1 cellular context compared by ENCODE assay signal in the genomic region with DNA sequence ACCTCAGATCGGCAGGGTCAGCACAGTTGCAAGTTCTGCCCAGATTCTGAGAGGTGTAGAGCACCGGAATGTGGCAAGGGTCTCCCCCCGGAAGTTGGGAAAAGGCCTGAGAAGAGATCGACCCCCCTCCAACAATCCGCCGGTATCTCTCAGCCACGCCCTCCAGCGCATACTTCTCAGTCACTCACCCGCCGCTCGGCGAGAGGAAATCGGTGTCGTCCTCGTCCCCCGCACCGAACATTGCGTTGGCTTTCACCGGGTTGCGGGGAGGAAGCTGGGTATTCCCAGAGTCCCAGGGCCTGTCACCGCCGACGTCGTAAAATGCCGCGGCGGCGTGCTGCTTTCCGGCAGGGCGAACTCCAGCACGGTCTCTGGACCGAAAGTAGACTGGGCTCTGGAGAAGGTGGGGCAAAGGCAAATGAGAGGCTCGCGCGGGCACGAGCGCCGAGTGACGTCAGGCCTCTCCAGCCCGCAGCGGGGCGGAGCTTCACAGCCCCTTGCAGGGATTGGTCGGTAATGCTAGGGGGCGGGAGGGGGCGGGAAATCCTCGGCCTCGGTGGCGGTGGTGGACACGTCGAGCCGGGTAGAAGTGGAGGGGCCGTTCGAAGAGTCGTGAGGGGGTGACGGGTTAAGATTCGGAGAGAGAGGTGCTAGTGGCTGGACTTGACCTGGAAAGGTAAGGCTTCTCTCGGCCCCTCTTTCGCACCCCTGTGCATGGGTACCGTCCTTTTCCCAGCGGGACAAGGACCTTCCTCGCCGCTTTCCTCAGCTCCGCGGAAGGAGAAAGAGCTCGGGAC.
TF ChIP-seq lines count a peak whose summit lies in the region.

A gene with protein sequence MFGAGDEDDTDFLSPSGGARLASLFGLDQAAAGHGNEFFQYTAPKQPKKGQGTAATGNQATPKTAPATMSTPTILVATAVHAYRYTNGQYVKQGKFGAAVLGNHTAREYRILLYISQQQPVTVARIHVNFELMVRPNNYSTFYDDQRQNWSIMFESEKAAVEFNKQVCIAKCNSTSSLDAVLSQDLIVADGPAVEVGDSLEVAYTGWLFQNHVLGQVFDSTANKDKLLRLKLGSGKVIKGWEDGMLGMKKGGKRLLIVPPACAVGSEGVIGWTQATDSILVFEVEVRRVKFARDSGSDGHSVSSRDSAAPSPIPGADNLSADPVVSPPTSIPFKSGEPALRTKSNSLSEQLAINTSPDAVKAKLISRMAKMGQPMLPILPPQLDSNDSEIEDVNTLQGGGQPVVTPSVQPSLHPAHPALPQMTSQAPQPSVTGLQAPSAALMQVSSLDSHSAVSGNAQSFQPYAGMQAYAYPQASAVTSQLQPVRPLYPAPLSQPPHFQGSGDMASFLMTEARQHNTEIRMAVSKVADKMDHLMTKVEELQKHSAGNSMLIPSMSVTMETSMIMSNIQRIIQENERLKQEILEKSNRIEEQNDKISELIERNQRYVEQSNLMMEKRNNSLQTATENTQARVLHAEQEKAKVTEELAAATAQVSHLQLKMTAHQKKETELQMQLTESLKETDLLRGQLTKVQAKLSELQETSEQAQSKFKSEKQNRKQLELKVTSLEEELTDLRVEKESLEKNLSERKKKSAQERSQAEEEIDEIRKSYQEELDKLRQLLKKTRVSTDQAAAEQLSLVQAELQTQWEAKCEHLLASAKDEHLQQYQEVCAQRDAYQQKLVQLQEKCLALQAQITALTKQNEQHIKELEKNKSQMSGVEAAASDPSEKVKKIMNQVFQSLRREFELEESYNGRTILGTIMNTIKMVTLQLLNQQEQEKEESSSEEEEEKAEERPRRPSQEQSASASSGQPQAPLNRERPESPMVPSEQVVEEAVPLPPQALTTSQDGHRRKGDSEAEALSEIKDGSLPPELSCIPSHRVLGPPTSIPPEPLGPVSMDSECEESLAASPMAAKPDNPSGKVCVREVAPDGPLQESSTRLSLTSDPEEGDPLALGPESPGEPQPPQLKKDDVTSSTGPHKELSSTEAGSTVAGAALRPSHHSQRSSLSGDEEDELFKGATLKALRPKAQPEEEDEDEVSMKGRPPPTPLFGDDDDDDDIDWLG (minus strand): TSS at position 275 of the 797 bp plus-strand sequence. CDS start 34 bp downstream, at position 241.
Gene SLC31A1 (plus strand): TSS at position 542 of the 797 bp plus-strand sequence. CDS start 34,605 bp downstream, outside the sequence.

TF ChIP-seq in K562, 482 proteins besides CTCF, POLR2A, EP300 and RAD21 (continued from another document and continues in another):
- TF ChIP-seq ZNF407 (IDR thresholded peaks at IDR 0.05; ENCODE audit: low read depth) = no peak
- TF ChIP-seq BHLHE40 (IDR thresholded peaks at IDR 0.05; ENCODE audit: low read length) = peak; percentile 97
- no peak for TF ChIP-seq ZNF311 (CRISPR knock-in tag; IDR thresholded peaks at IDR 0.05)
- TF ChIP-seq HNRNPL (IDR thresholded peaks at IDR 0.05; ENCODE audit: low read depth, low read length) = no peak
- no peak for TF ChIP-seq PRPF4 (IDR thresholded peaks at IDR 0.05; ENCODE audit: insufficient read depth, low read depth, low read length, poor library complexity, severe bottlenecking)
- TF ChIP-seq MCM2 (IDR thresholded peaks at IDR 0.05; ENCODE audit: low read depth) = no peak
- peak; percentile 10 for TF ChIP-seq NEUROD1 (IDR thresholded peaks at IDR 0.05; ENCODE audit: borderline replicate concordance, low read depth, low read length, partially characterized antibody)
- TF ChIP-seq RFX1 (IDR thresholded peaks at IDR 0.05) = no peak
- no peak for TF ChIP-seq ZNF551 (CRISPR knock-in tag; IDR thresholded peaks at IDR 0.05)
- TF ChIP-seq HMGN3 (IDR thresholded peaks at IDR 0.05; ENCODE audit: borderline replicate concordance, extremely low read depth, insufficient read length, low read depth, low read length) = peak; percentile 43
- TF ChIP-seq THAP12 (CRISPR knock-in tag; IDR thresholded peaks at IDR 0.05) = peak; percentile 39; the same call in 1 of the 2 replicates
- TF ChIP-seq ARNT (IDR thresholded peaks at IDR 0.05) = peak in 1 of 2 experiments; percentile 78; a peak in 1 of 4 replicates
- TF ChIP-seq ZNF282 (CRISPR knock-in tag; IDR thresholded peaks at IDR 0.05) = no peak
- TF ChIP-seq SP1 (CRISPR knock-in tag; IDR thresholded peaks at IDR 0.05) = no peak; the same call in 1 of the 2 replicates
- TF ChIP-seq ZNF717 (CRISPR knock-in tag; IDR thresholded peaks at IDR 0.05) = no peak
- TF ChIP-seq ZNF347 (CRISPR knock-in tag; IDR thresholded peaks at IDR 0.05; ENCODE audit: low read depth) = no peak
- TF ChIP-seq ZHX1 (conservative IDR thresholded peaks at IDR 0.05; ENCODE audit: low read length) = no peak
- TF ChIP-seq GTF2F1 (IDR thresholded peaks at IDR 0.05; ENCODE audit: low read depth, low read length) = no peak
- TF ChIP-seq CC2D1A (IDR thresholded peaks at IDR 0.05) = no peak
- TF ChIP-seq, protein P1, sequence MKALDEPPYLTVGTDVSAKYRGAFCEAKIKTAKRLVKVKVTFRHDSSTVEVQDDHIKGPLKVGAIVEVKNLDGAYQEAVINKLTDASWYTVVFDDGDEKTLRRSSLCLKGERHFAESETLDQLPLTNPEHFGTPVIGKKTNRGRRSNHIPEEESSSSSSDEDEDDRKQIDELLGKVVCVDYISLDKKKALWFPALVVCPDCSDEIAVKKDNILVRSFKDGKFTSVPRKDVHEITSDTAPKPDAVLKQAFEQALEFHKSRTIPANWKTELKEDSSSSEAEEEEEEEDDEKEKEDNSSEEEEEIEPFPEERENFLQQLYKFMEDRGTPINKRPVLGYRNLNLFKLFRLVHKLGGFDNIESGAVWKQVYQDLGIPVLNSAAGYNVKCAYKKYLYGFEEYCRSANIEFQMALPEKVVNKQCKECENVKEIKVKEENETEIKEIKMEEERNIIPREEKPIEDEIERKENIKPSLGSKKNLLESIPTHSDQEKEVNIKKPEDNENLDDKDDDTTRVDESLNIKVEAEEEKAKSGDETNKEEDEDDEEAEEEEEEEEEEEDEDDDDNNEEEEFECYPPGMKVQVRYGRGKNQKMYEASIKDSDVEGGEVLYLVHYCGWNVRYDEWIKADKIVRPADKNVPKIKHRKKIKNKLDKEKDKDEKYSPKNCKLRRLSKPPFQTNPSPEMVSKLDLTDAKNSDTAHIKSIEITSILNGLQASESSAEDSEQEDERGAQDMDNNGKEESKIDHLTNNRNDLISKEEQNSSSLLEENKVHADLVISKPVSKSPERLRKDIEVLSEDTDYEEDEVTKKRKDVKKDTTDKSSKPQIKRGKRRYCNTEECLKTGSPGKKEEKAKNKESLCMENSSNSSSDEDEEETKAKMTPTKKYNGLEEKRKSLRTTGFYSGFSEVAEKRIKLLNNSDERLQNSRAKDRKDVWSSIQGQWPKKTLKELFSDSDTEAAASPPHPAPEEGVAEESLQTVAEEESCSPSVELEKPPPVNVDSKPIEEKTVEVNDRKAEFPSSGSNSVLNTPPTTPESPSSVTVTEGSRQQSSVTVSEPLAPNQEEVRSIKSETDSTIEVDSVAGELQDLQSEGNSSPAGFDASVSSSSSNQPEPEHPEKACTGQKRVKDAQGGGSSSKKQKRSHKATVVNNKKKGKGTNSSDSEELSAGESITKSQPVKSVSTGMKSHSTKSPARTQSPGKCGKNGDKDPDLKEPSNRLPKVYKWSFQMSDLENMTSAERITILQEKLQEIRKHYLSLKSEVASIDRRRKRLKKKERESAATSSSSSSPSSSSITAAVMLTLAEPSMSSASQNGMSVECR (CRISPR knock-in tag; IDR thresholded peaks at IDR 0.05) = no peak
- no peak for TF ChIP-seq TGIF2 (CRISPR knock-in tag; IDR thresholded peaks at IDR 0.05)
- no peak for TF ChIP-seq BRF1 (IDR thresholded peaks at IDR 0.05; ENCODE audit: borderline replicate concordance, extremely low read depth, insufficient read length)
- TF ChIP-seq LARP7 (IDR thresholded peaks at IDR 0.05) = no peak
- TF ChIP-seq EP400 (IDR thresholded peaks at IDR 0.05) = peak; percentile 76
- TF ChIP-seq, protein P2, sequence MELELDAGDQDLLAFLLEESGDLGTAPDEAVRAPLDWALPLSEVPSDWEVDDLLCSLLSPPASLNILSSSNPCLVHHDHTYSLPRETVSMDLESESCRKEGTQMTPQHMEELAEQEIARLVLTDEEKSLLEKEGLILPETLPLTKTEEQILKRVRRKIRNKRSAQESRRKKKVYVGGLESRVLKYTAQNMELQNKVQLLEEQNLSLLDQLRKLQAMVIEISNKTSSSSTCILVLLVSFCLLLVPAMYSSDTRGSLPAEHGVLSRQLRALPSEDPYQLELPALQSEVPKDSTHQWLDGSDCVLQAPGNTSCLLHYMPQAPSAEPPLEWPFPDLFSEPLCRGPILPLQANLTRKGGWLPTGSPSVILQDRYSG (tag; conservative IDR thresholded peaks at IDR 0.05; ENCODE audit: low read depth) = no peak
- no peak for TF ChIP-seq GATAD2A (IDR thresholded peaks at IDR 0.05)
- no peak for TF ChIP-seq PHB2 (IDR thresholded peaks at IDR 0.05; ENCODE audit: low read depth)
- peak; percentile 52; the same call in 1 of the 2 replicates for TF ChIP-seq MBD2 (IDR thresholded peaks at IDR 0.05; ENCODE audit: borderline replicate concordance, low read depth)
- TF ChIP-seq E2F3 (CRISPR knock-in tag; IDR thresholded peaks at IDR 0.05) = peak; percentile 63; the same call in 1 of the 2 replicates
- TF ChIP-seq MCM7 (IDR thresholded peaks at IDR 0.05) = no peak
- TF ChIP-seq SMARCA4 (IDR thresholded peaks at IDR 0.05) = no peak
